Comparison of ENCODE assay signal across 13 cellular contexts in the genomic region with DNA sequence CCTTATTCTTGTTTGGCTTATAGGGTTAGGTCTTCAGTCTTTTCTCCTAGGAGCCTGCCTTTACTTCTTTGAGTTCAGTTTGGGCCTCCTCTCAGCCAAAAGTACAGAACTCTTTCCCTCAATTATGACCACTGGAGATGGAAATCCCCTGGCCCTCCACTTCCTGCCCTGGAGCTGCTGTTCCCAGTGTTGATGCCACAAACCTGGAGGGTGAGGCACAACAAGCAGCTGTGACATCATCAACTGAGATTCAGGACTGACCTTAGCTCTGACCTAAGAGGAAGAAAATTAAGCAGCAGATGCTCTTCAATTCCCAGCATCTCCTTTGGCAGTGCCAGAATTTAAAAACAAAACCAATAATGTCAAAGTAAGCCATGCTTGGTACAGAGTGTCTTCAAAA. TPM values are rescaled to one million over a fixed set of nuclear protein-coding genes. Genes with fewer than 3 reads are reported as not detected.
DNase-seq lines count a peak whose midpoint lies in the region; ATAC-seq, FAIRE-seq and TF ChIP-seq lines count a peak whose summit lies in the region.
"Had no signal": no experiment of that assay in that cellular context is flagged by ENCODE, and none has a peak within 500 bp of the region (broad histone marks: within the 10 kb centered on the region; RNA-seq: fewer than 3 reads in every experiment).

No MANE protein-coding gene starts in this region.

- no peak overlapping the region for H3K9ac ChIP-seq in SK-N-MC (ENCODE audit: insufficient read length)
- peak overlapping the region in 1 of 2 donors; percentile 29 for H3K9ac ChIP-seq in kidney (ENCODE audit: low read length in 2 of 2)

- ATAC-seq in HG03460 (IDR thresholded peaks at IDR 0.05; ENCODE audit: unreplicated experiment) (no peak), GM18873 (IDR thresholded peaks at IDR 0.05; ENCODE audit: low FRiP score, unreplicated experiment) (no peak), GM21528 (IDR thresholded peaks at IDR 0.05; ENCODE audit: low FRiP score, unreplicated experiment) (no peak)

- H3K27ac ChIP-seq in SK-N-MC: no peak overlapping the region
- H3K27ac ChIP-seq in kidney (ENCODE audit: low read depth in 2 of 2, low read length in 2 of 2): no peak overlapping the region
- H3K27ac ChIP-seq: transverse colon had no signal

- DNase-seq in DMS53 (lab: John Stamatoyannopoulos, UW) (peak; percentile 32), DMS53 treated with DMSO at 0.1 percent for 48 hours (lab: John Stamatoyannopoulos, UW; ENCODE audit: unreplicated experiment) (no peak), EH (ENCODE audit: low read depth) (peak; percentile 19), SK-N-MC (ENCODE audit: low read depth, low spot score) (no peak), kidney (no peak)
- DNase-seq: 8988T, DMS153, KG1, RPMI8226, transverse colon had no signal

- TF ChIP-seq CTCF in kidney (IDR thresholded peaks at IDR 0.05; ENCODE audit: borderline replicate concordance, extremely low read depth, insufficient read depth): no peak

- H3K9me3 ChIP-seq in SK-N-MC (ENCODE audit: low read depth, low read length) (no peaks in the 10 kb centered on the region), kidney (ENCODE audit: control insufficient read depth in 1 of 2, low read length in 2 of 2) (no peaks in the 10 kb centered on the region)
- H3K9me3 ChIP-seq: transverse colon had no signal

- H3K36me3 ChIP-seq in SK-N-MC (ENCODE audit: insufficient read depth, low read length) (peaks cover 15% of the 10 kb centered on the region), kidney (ENCODE audit: control insufficient read depth in 1 of 2, insufficient read depth in 2 of 2, low read length in 2 of 2) (no peaks in the 10 kb centered on the region)
- H3K36me3 ChIP-seq: transverse colon had no signal

- intact Hi-C loops in kidney (cut with DNase I): loop anchor here (10.0 kb wide), 1 partner anchor 180 kb away; no protein-coding TSS in a partner anchor

- H3K4me3 ChIP-seq in SK-N-MC: peak overlapping the region; percentile 91
- peak overlapping the region; percentile 73 to 79 for H3K4me3 ChIP-seq in kidney (ENCODE audit: low read length in 2 of 2)
- H3K4me3 ChIP-seq: transverse colon had no signal

- H3K4me1 ChIP-seq in kidney (ENCODE audit: control insufficient read depth in 1 of 2, insufficient read depth in 1 of 2, low read depth in 1 of 2, low read length in 2 of 2): peaks cover 5 to 29% of the 10 kb centered on the region in 2 donors

- no peak for FAIRE-seq in kidney (lab: Jason Lieb, UNC)

RNA-seq across cellular contexts. Expression of a gene that starts 3.0 kb away (rescaled TPM):
- 22.1 TPM for total RNA-seq in kidney
- polyA plus RNA-seq in kidney (ENCODE audit: insufficient read depth, low read depth, low replicate concordance): 7.6 TPM

Comparison
In these comparisons a context has a peak if more than half of its experiments do, and no peak if none do; other contexts are left out.
1. DNase-seq: peak in DMS53 (single experiment) and EH (single experiment); none in DMS53 treated with DMSO at 0.1 percent for 48 hours (single experiment), SK-N-MC (single experiment) and kidney (single experiment).